In the genomic region with DNA sequence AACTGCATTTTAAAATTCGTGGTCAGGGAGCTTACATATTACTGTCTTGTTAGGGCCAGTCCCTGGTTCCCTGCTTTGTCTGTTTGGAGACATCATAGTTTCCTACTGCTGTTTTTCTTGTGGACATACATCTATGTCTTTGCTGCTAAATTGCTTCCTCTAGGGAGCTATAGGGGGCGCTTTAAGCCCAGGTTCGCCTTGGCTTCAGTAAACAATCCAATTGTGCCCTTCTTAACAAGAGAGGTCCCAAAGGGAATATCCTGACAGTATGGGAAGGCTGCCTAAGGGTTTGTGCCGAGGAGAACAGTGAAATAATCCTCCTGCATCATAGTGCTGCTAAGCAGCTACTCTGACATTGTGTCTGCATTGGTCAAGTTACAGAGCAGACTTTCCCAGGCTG, we compare ENCODE assay signal across 8 cellular contexts.
DNase-seq lines count a peak whose midpoint lies in the region; TF ChIP-seq lines count a peak whose summit lies in the region.

No MANE protein-coding gene starts in this region.

- no peaks in the 10 kb centered on the region for H3K9me3 Mint-ChIP-seq in Calu3 (ENCODE audit: low read depth, unreplicated experiment)

- H3K27ac Mint-ChIP-seq in Calu3 (ENCODE audit: unreplicated experiment) = no peak overlapping the region

- H3K4me3 Mint-ChIP-seq in Calu3 (ENCODE audit: low read depth, unreplicated experiment) = no peak overlapping the region

- TF ChIP-seq CTCF in Calu3 (IDR thresholded peaks at IDR 0.05; ENCODE audit: unreplicated experiment) (peak; percentile 29), HFF-Myc (IDR thresholded peaks at IDR 0.05; ENCODE audit: low read depth, low read length, missing control alignments) (peak; percentile 71), epithelial cell of proximal tubule (conservative IDR thresholded peaks at IDR 0.05; ENCODE audit: low read depth, low read length) (peak; percentile 92)

- H3K27me3 Mint-ChIP-seq in Calu3 (ENCODE audit: unreplicated experiment) = no peaks in the 10 kb centered on the region

- CTCF ChIA-PET in Calu3 (lab: Charles Lee) = no interaction called here

- no TSS peak for BruUV-seq in Calu3 (replicated peaks; lab: Mats Ljungman, UMichigan)

- peaks cover 13% of the 10 kb centered on the region for H3K4me1 Mint-ChIP-seq in Calu3 (ENCODE audit: low read depth, unreplicated experiment)

- DNase-seq in Calu3 (peak; percentile 24), HFF-Myc (ENCODE audit: extremely low read depth, low read depth) (peak; percentile 12), NCI-H82 treated with DMSO at 0.1 percent for 48 hours (lab: John Stamatoyannopoulos, UW; ENCODE audit: unreplicated experiment) (peak; percentile 97), epithelial cell of proximal tubule (ENCODE audit: low read depth) (peak; percentile 18), smooth muscle cell of the brain vasculature (ENCODE audit: low read depth, low spot score) (peak; percentile 56), RPMI8226 (no peak), NOMO-1 (lab: John Stamatoyannopoulos, UW; ENCODE audit: unreplicated experiment in 2 of 2) (no peak)
- DNase-seq in stimulated activated CD4-positive, alpha-beta T cell treated with anti-CD3 and anti-CD28 coated beads, Interleukin-4, amount 100 ng/mL, for 1 hour = no peak

- intact Hi-C loops in Calu3 (cut with micrococcal nuclease; ENCODE audit: unreplicated experiment) = loop anchor here (2.0 kb wide), 2 partner anchors 256 to 432 kb away; no protein-coding TSS in a partner anchor

- H3K4me3 ChIP-seq in HFF-Myc (replicated peaks; ENCODE audit: low read depth, low read length) (no peak overlapping the region), epithelial cell of proximal tubule (ENCODE audit: low read depth, low read length) (no peak overlapping the region)

- H3K36me3 Mint-ChIP-seq in Calu3 (ENCODE audit: insufficient read depth, unreplicated experiment) = no peaks in the 10 kb centered on the region

Comparison
In these comparisons a context has a peak if more than half of its experiments do, and no peak if none do; other contexts are left out.
1. DNase-seq: peak in Calu3 (single experiment), HFF-Myc (single experiment), NCI-H82 treated with DMSO at 0.1 percent for 48 hours (single experiment), epithelial cell of proximal tubule (single experiment) and smooth muscle cell of the brain vasculature (single experiment); none in RPMI8226 (single experiment), stimulated activated CD4-positive, alpha-beta T cell treated with anti-CD3 and anti-CD28 coated beads, Interleukin-4, amount 100 ng/mL, for 1 hour (single experiment) and NOMO-1 (0 of 2).
2. CTCF ChIP-seq: peak in every context shown above with its lines; median percentile 92 in epithelial cell of proximal tubule; 71 in HFF-Myc; 29 in Calu3.